ENCODE assay signal across 24 cellular contexts in the genomic region with DNA sequence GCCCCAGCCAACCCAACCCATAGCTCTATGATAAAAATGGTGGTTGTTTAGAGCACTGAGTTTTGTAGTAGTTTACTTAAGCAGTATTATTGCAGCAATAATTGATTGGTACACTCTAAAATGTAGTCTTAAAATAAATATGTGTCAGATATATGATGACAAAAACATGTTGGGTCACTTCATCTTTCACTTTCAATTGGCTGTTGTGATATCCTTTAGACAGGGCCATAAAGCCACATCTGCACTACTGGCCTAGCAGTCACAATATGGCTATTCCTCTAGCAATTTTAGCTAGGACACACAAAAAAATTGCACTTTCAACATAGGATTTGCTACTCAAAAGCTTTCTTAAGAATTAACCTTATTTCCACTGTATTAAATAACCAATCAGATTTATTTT. TPM values are rescaled to one million over a fixed set of nuclear protein-coding genes. Genes with fewer than 3 reads are reported as not detected.
DNase-seq lines count a peak whose midpoint lies in the region; ATAC-seq and TF ChIP-seq lines count a peak whose summit lies in the region.
"Had no signal": no experiment of that assay in that cellular context is flagged by ENCODE, and none has a peak within 500 bp of the region (broad histone marks: within the 10 kb centered on the region; RNA-seq: fewer than 3 reads in every experiment).

No MANE protein-coding gene starts in this region.

- H3K36me3 ChIP-seq in MM.1S (replicated peaks; ENCODE audit: insufficient read depth, low read length) (no peaks in the 10 kb centered on the region), aorta (ENCODE audit: control insufficient read depth in 1 of 2, insufficient read depth in 2 of 2, low read length in 1 of 2) (no peaks in the 10 kb centered on the region)
- H3K36me3 ChIP-seq: MG63, SJCRH30 had no signal

- H3K4me3 ChIP-seq in MM.1S (ENCODE audit: low read length) (no peak overlapping the region), aorta (ENCODE audit: low read length in 2 of 2) (no peak overlapping the region)
- H3K4me3 ChIP-seq: MG63, SJCRH30 had no signal

- H4K20me1 ChIP-seq in MM.1S (ENCODE audit: insufficient read depth, low read length), result no peaks in the 10 kb centered on the region

- no peak overlapping the region for H3K27ac ChIP-seq in MM.1S (ENCODE audit: low read length)
- no peak overlapping the region for H3K27ac ChIP-seq in aorta (ENCODE audit: low read depth in 1 of 2, low read length in 2 of 2)
- H3K27ac ChIP-seq: 22Rv1, SJCRH30 had no signal

- no peaks in the 10 kb centered on the region for H3K4me1 Mint-ChIP-seq in activated CD4-positive, alpha-beta T cell treated with anti-CD3 and anti-CD28 coated beads, Interleukin-2, amount 10 ng/mL, durations not matched to agents 24 days and 14 days
- H3K4me1 Mint-ChIP-seq in activated CD4-positive, alpha-beta T cell treated with anti-CD3 and anti-CD28 coated beads, Interleukin-2, amount 10 ng/mL, durations not matched to agents 7 days and 5 days, result no peaks in the 10 kb centered on the region
- H3K4me1 Mint-ChIP-seq: CD14-positive monocyte had no signal

- H3K9ac ChIP-seq in MM.1S (ENCODE audit: low read length), result no peak overlapping the region

- no peaks in the 10 kb centered on the region for H3K79me2 ChIP-seq in MM.1S (ENCODE audit: low read length)

- H3F3A ChIP-seq in MM.1S (ENCODE audit: insufficient read depth, low read length), result peaks cover 5% of the 10 kb centered on the region

- intact Hi-C loops in activated CD4-positive, alpha-beta T cell treated with anti-CD3 and anti-CD28 coated beads, Interleukin-2, amount 10 ng/mL, durations not matched to agents 24 days and 14 days (cut with micrococcal nuclease), result no loop called here
- intact Hi-C loops in aorta (cut with DNase I), result no loop called here

- ATAC-seq in HG03280 (IDR thresholded peaks at IDR 0.05; ENCODE audit: unreplicated experiment) (peak; percentile 54), aorta (ENCODE audit: low FRiP score) (no peak)

- POLR2A ChIA-PET in activated CD4-positive, alpha-beta T cell treated with anti-CD3 and anti-CD28 coated beads, Interleukin-2, amount 10 ng/mL, durations not matched to agents 7 days and 5 days (lab: Charles Lee), result no interaction called here

- no peaks in the 10 kb centered on the region for H3K9me3 Mint-ChIP-seq in activated CD4-positive, alpha-beta T cell treated with anti-CD3 and anti-CD28 coated beads, Interleukin-2, amount 10 ng/mL, durations not matched to agents 24 days and 14 days
- no peaks in the 10 kb centered on the region for H3K9me3 Mint-ChIP-seq in activated CD4-positive, alpha-beta T cell treated with anti-CD3 and anti-CD28 coated beads, Interleukin-2, amount 10 ng/mL, durations not matched to agents 7 days and 5 days

- H3K4me1 ChIP-seq in MM.1S (ENCODE audit: low read length) (peaks cover 15% of the 10 kb centered on the region), aorta (ENCODE audit: control insufficient read depth in 1 of 2, insufficient read depth in 2 of 2, low read length in 2 of 2) (no peaks in the 10 kb centered on the region)

- no peaks in the 10 kb centered on the region for H3K9me2 ChIP-seq in MM.1S (replicated peaks; ENCODE audit: insufficient read depth, low read length)

- H3K27ac Mint-ChIP-seq in activated CD4-positive, alpha-beta T cell treated with anti-CD3 and anti-CD28 coated beads, Interleukin-2, amount 10 ng/mL, durations not matched to agents 24 days and 14 days, result no peak overlapping the region
- H3K27ac Mint-ChIP-seq in activated CD4-positive, alpha-beta T cell treated with anti-CD3 and anti-CD28 coated beads, Interleukin-2, amount 10 ng/mL, durations not matched to agents 7 days and 5 days, result no peak overlapping the region
- H3K27ac Mint-ChIP-seq: CD14-positive monocyte had no signal

- peak overlapping the region; percentile 35; the same call in 1 of the 2 replicates for H3K4me2 ChIP-seq in MM.1S (ENCODE audit: low read depth, low read length)

- H3K27me3 Mint-ChIP-seq in activated CD4-positive, alpha-beta T cell treated with anti-CD3 and anti-CD28 coated beads, Interleukin-2, amount 10 ng/mL, durations not matched to agents 24 days and 14 days, result peaks cover 56% of the 10 kb centered on the region
- H3K27me3 Mint-ChIP-seq in activated CD4-positive, alpha-beta T cell treated with anti-CD3 and anti-CD28 coated beads, Interleukin-2, amount 10 ng/mL, durations not matched to agents 7 days and 5 days, result peaks cover 56% of the 10 kb centered on the region

- no peak overlapping the region for H3K4me3 Mint-ChIP-seq in activated CD4-positive, alpha-beta T cell treated with anti-CD3 and anti-CD28 coated beads, Interleukin-2, amount 10 ng/mL, durations not matched to agents 24 days and 14 days
- H3K4me3 Mint-ChIP-seq in activated CD4-positive, alpha-beta T cell treated with anti-CD3 and anti-CD28 coated beads, Interleukin-2, amount 10 ng/mL, durations not matched to agents 7 days and 5 days, result no peak overlapping the region
- H3K4me3 Mint-ChIP-seq: CD14-positive monocyte had no signal

- H3K27me3 ChIP-seq in MM.1S (replicated peaks; ENCODE audit: insufficient read depth, low read length) (no peaks in the 10 kb centered on the region), aorta (ENCODE audit: control insufficient read depth in 1 of 2, insufficient read depth in 2 of 2, low read length in 1 of 2) (no peaks in the 10 kb centered on the region)
- H3K27me3 ChIP-seq: MG63, SJCRH30 had no signal

- TF ChIP-seq CTCF in MM.1S (IDR thresholded peaks at IDR 0.05; ENCODE audit: low read length), result no peak

- peak; percentile 3 for DNase-seq in activated CD4-positive, alpha-beta T cell treated with anti-CD3 and anti-CD28 coated beads, Interleukin-2, amount 10 ng/mL, durations not matched to agents 24 days and 14 days
- DNase-seq in activated CD4-positive, alpha-beta T cell treated with anti-CD3 and anti-CD28 coated beads, Interleukin-2, amount 10 ng/mL, durations not matched to agents 7 days and 5 days, result no peak
- peak; percentile 53 for DNase-seq in MM.1S
- DNase-seq in aorta, result no peak
- DNase-seq in NCI-H1092 (lab: John Stamatoyannopoulos, UW), result no peak
- DNase-seq in stimulated activated naive CD4-positive, alpha-beta T cell treated with Interleukin-2 at 50 U/mL for 16 hours (lab: John Stamatoyannopoulos, UW), result no peak
- DNase-seq in A172 (ENCODE audit: low spot score), result no peak
- DNase-seq: DMS53, GDM1, Kasumi-1, MG63, NCI-H1092 treated with DMSO at 0.1 percent for 48 hours, NCI-H1436 treated with DMSO at 0.1 percent for 48 hours, NCI-H1930, NCI-H226, NCI-H524, NCI-H774, SJCRH30, T-helper 9 cell had no signal

- H3K9me3 ChIP-seq in MM.1S (replicated peaks; ENCODE audit: insufficient read depth, low read length), result no peaks in the 10 kb centered on the region
- H3K9me3 ChIP-seq in aorta (ENCODE audit: control insufficient read depth, low read length), result no peaks in the 10 kb centered on the region
- H3K9me3 ChIP-seq: MG63, SJCRH30 had no signal

- H3K36me3 Mint-ChIP-seq in activated CD4-positive, alpha-beta T cell treated with anti-CD3 and anti-CD28 coated beads, Interleukin-2, amount 10 ng/mL, durations not matched to agents 24 days and 14 days (ENCODE audit: low read depth), result no peaks in the 10 kb centered on the region
- no peaks in the 10 kb centered on the region for H3K36me3 Mint-ChIP-seq in activated CD4-positive, alpha-beta T cell treated with anti-CD3 and anti-CD28 coated beads, Interleukin-2, amount 10 ng/mL, durations not matched to agents 7 days and 5 days (ENCODE audit: low read depth)

- CTCF ChIA-PET in activated CD4-positive, alpha-beta T cell treated with anti-CD3 and anti-CD28 coated beads, Interleukin-2, amount 10 ng/mL, durations not matched to agents 7 days and 5 days (lab: Charles Lee), result no interaction called here

- 0 out of 2 replicates have a peak overlapping the region, but pooled peaks have one; percentile 4 for H2AFZ ChIP-seq in MM.1S (ENCODE audit: low read length)

RNA-seq across cellular contexts. Expression of a gene that starts 5.9 kb away (rescaled TPM):
- total RNA-seq in activated CD4-positive, alpha-beta T cell treated with anti-CD3 and anti-CD28 coated beads, Interleukin-2, amount 10 ng/mL, durations not matched to agents 24 days and 14 days, result 0.12 and 0.17 TPM in 2 replicates
- total RNA-seq in activated CD4-positive, alpha-beta T cell treated with anti-CD3 and anti-CD28 coated beads, Interleukin-2, amount 10 ng/mL, durations not matched to agents 7 days and 5 days, result not detected
- 100 to 1,000 TPM; 229 to 230 TPM for total RNA-seq in aorta
- polyA plus RNA-seq in aorta, result 100 to 1,000 TPM; 133 to 229 TPM
- 177 and 219 TPM in 2 replicates for total RNA-seq in A172 (2014; rRNA removed; shearing (Covaris generic))
- total RNA-seq: OCI-LY7 had no signal
- polyA plus RNA-seq: CD14-positive monocyte had no signal

RNA-seq across cellular contexts. Expression of a gene that starts 19.4 kb away (rescaled TPM):
- not detected in 2 replicates for total RNA-seq in activated CD4-positive, alpha-beta T cell treated with anti-CD3 and anti-CD28 coated beads, Interleukin-2, amount 10 ng/mL, durations not matched to agents 24 days and 14 days
- total RNA-seq in activated CD4-positive, alpha-beta T cell treated with anti-CD3 and anti-CD28 coated beads, Interleukin-2, amount 10 ng/mL, durations not matched to agents 7 days and 5 days, result not detected
- total RNA-seq in aorta, result 100 to 1,000 TPM in 1 of 2 donors, 10 to 100 TPM in 1; 86.7 to 131 TPM
- polyA plus RNA-seq in aorta, result 10 to 100 TPM; 81.8 to 89.8 TPM
- total RNA-seq in A172 (2014; rRNA removed; shearing (Covaris generic)), result 139 and 158 TPM in 2 replicates
- total RNA-seq: OCI-LY7; T-helper 1 cell treated with Interleukin-12 subunit alpha and Interleukin-12 subunit beta and Interleukin-4 antibody, amounts not matched to agents 30 ng/mL and 1 ng/mL, for 36 hours had no signal

Comparison
In these comparisons a context has a peak if more than half of its experiments do, and no peak if none do; other contexts are left out.
1. DNase-seq: peak in activated CD4-positive, alpha-beta T cell treated with anti-CD3 and anti-CD28 coated beads, Interleukin-2, amount 10 ng/mL, durations not matched to agents 24 days and 14 days (single experiment) and MM.1S (single experiment); none in activated CD4-positive, alpha-beta T cell treated with anti-CD3 and anti-CD28 coated beads, Interleukin-2, amount 10 ng/mL, durations not matched to agents 7 days and 5 days (single experiment), aorta (0 of 2), NCI-H1092 (single experiment), stimulated activated naive CD4-positive, alpha-beta T cell treated with Interleukin-2 at 50 U/mL for 16 hours (single experiment) and A172 (single experiment).
2. RNA of a gene that starts 5.9 kb away (total RNA-seq): 229 to 230 TPM in aorta and 177 to 219 TPM in A172; 0.12 to 0.17 TPM in activated CD4-positive, alpha-beta T cell treated with anti-CD3 and anti-CD28 coated beads, Interleukin-2, amount 10 ng/mL, durations not matched to agents 24 days and 14 days and not detected in activated CD4-positive, alpha-beta T cell treated with anti-CD3 and anti-CD28 coated beads, Interleukin-2, amount 10 ng/mL, durations not matched to agents 7 days and 5 days; every median in the first group is over 100 times any median in the second.
3. RNA of a gene that starts 19.4 kb away (total RNA-seq): 139 to 158 TPM in A172 and 86.7 to 131 TPM in aorta; not detected in activated CD4-positive, alpha-beta T cell treated with anti-CD3 and anti-CD28 coated beads, Interleukin-2, amount 10 ng/mL, durations not matched to agents 24 days and 14 days and not detected in activated CD4-positive, alpha-beta T cell treated with anti-CD3 and anti-CD28 coated beads, Interleukin-2, amount 10 ng/mL, durations not matched to agents 7 days and 5 days; every median in the first group is over 10 times any median in the second.